In genomic region chr2:174603280-174603679, GRCh38 we compare ENCODE assay signal across 8 cellular contexts. TPM values are rescaled to one million over a fixed set of nuclear protein-coding genes. Genes with fewer than 3 reads are reported as not detected.
DNase-seq lines count a peak whose midpoint lies in the region; ATAC-seq and TF ChIP-seq lines count a peak whose summit lies in the region.

No MANE protein-coding gene starts in this region.

- no peak overlapping the region for H3K27ac ChIP-seq in CD4-positive, alpha-beta T cell (ENCODE audit: low read depth, low read length)
- no peak overlapping the region for H3K27ac ChIP-seq in upper lobe of right lung

- no peaks in the 10 kb centered on the region for H3K36me3 ChIP-seq in upper lobe of right lung

- H3K4me3 Mint-ChIP-seq in CD4-positive, alpha-beta T cell = peak overlapping the region; percentile 28

- intact Hi-C loops in CD4-positive, alpha-beta T cell (cut with DNase I, micrococcal nuclease) = loop anchor here (1.0 to 10.0 kb wide), 5 partner anchors 10 to 138 kb away; no protein-coding TSS in a partner anchor
- intact Hi-C loops in upper lobe of right lung (cut with DNase I) = no loop called here

- DNase-seq in CD4-positive, alpha-beta T cell = peak in 8 of 10 experiments; percentile 19 to 55 (median 40)
- peak; percentile 66 for DNase-seq in MV-4-11 (lab: John Stamatoyannopoulos, UW)
- DNase-seq in activated CD4-positive, alpha-beta T cell treated with anti-CD3 and anti-CD28 coated beads for 1 hour = peak; percentile 38
- peak; percentile 51 for DNase-seq in effector CD4-positive, alpha-beta T cell
- DNase-seq in middle frontal gyrus (ENCODE audit: extremely low spot score, low spot score) = peak; percentile 53
- no peak for DNase-seq in upper lobe of right lung
- no peak for DNase-seq in 8988T

- H3K9me3 ChIP-seq in CD4-positive, alpha-beta T cell (ENCODE audit: control insufficient read depth, low read length) = no peaks in the 10 kb centered on the region
- no peaks in the 10 kb centered on the region for H3K9me3 ChIP-seq in upper lobe of right lung

- H3K27me3 ChIP-seq in CD4-positive, alpha-beta T cell (ENCODE audit: control insufficient read depth, insufficient read depth, low read length) = no peaks in the 10 kb centered on the region
- H3K27me3 ChIP-seq in upper lobe of right lung = no peaks in the 10 kb centered on the region

- H3K27ac Mint-ChIP-seq in CD4-positive, alpha-beta T cell = peak overlapping the region; percentile 95

- peaks cover 85% of the 10 kb centered on the region for H3K4me1 Mint-ChIP-seq in CD4-positive, alpha-beta T cell (ENCODE audit: low read depth)

- CTCF ChIA-PET in CD4-positive, alpha-beta T cell (lab: Charles Lee) = interaction anchor here (0.5 to 15.8 kb wide), 19 partner anchors 9 to 140 kb away, joined by 3 to 243 read pairs (median 4); no protein-coding TSS in a partner anchor

- peak; percentile 84 for TF ChIP-seq CTCF in CD4-positive, alpha-beta T cell (IDR thresholded peaks at IDR 0.05)
- TF ChIP-seq CTCF in upper lobe of right lung (IDR thresholded peaks at IDR 0.05) = peak; percentile 47

- POLR2A ChIA-PET in CD4-positive, alpha-beta T cell (lab: Charles Lee) = interaction anchor here (0.6 to 3.3 kb wide), 14 partner anchors 9 to 140 kb away, joined by 3 to 30 read pairs (median 3); no protein-coding TSS in a partner anchor

- H3K27me3 Mint-ChIP-seq in CD4-positive, alpha-beta T cell = no peaks in the 10 kb centered on the region

- no peaks in the 10 kb centered on the region for H3K9me3 Mint-ChIP-seq in CD4-positive, alpha-beta T cell

- peaks cover 17% of the 10 kb centered on the region for H3K4me1 ChIP-seq in upper lobe of right lung

- no peak overlapping the region for H3K4me3 ChIP-seq in upper lobe of right lung

- peaks cover 17% of the 10 kb centered on the region for H3K36me3 Mint-ChIP-seq in CD4-positive, alpha-beta T cell (ENCODE audit: low read depth)

- ATAC-seq in CD4-positive, alpha-beta T cell (ENCODE audit: poor library complexity) = peak; percentile 66
- ATAC-seq in GM19025 (IDR thresholded peaks at IDR 0.05; ENCODE audit: low read depth, unreplicated experiment) = peak; percentile 29
- peak; percentile 77 for ATAC-seq in upper lobe of right lung

RNA-seq across cellular contexts. Expression of gene WIPF1, which starts 5.7 kb away (rescaled TPM):
- 100 to 1,000 TPM; 237 to 264 TPM for total RNA-seq in CD4-positive, alpha-beta T cell
- total RNA-seq in upper lobe of right lung = 71.5 TPM

Comparison
In these comparisons a context has a peak if more than half of its experiments do, and no peak if none do; other contexts are left out.
1. DNase-seq: peak in CD4-positive, alpha-beta T cell (8 of 10), MV-4-11 (single experiment), activated CD4-positive, alpha-beta T cell treated with anti-CD3 and anti-CD28 coated beads for 1 hour (single experiment), effector CD4-positive, alpha-beta T cell (single experiment) and middle frontal gyrus (single experiment); none in upper lobe of right lung (single experiment) and 8988T (single experiment).
2. Peak in every context shown above with its lines, with median percentiles within 50 percentile points of each other: ATAC-seq.